ENCODE assay signal across 8 cellular contexts in the genomic region with DNA sequence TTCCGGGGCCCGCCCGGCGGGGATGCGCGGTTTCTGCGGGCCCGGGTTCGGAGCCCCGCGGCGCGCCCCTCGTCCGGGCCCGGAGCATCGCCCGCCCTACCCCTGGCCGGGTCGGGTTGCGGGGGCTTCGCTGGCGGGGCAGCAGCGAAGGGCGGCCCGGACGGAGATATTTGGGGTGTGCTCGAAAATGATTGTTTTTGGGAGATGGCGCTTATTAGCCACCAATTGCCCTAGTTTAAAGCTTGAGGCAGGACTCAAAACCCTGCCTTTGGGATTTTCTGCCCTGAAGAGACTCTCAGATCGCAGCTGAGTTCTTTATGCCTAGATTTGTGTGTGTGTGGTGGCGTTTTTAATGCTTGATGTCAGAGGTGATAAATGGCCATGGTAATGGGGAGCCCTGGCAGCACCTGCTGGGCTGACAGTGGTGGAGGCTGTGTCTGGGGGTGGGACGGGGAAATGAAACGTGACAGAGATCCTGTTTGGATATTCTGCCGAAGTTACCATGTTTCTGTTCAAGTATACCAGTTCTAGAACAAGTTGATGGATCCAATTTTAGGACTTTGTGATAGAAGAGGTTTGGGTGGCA. TPM values are rescaled to one million over a fixed set of nuclear protein-coding genes. Genes with fewer than 3 reads are reported as not detected.
DNase-seq lines count a peak whose midpoint lies in the region; ATAC-seq and TF ChIP-seq lines count a peak whose summit lies in the region.

No MANE protein-coding gene starts in this region.

- CTCF ChIA-PET in activated CD4-positive, alpha-beta memory T cell treated with anti-CD3 and anti-CD28 coated beads for 36 hours (lab: Charles Lee): interaction anchor here (0.5 to 3.2 kb wide), 27 partner anchors 7 to 1912 kb away, joined by 3 to 23 read pairs (median 5); a partner anchor contains a TSS

- no peaks in the 10 kb centered on the region for H3K9me3 Mint-ChIP-seq in activated CD4-positive, alpha-beta memory T cell treated with anti-CD3 and anti-CD28 coated beads for 36 hours

- H3K4me1 Mint-ChIP-seq in activated CD4-positive, alpha-beta memory T cell treated with anti-CD3 and anti-CD28 coated beads for 36 hours (ENCODE audit: low read depth): peaks cover 55% of the 10 kb centered on the region

- peak; percentile 9 for DNase-seq in NCI-H1092 treated with DMSO at 0.1 percent for 48 hours (lab: John Stamatoyannopoulos, UW)
- DNase-seq in NCI-H1092 (lab: John Stamatoyannopoulos, UW): no peak
- DNase-seq in activated CD4-positive, alpha-beta memory T cell treated with anti-CD3 and anti-CD28 coated beads for 36 hours: peak; percentile 57
- DNase-seq in fibroblast of mammary gland (ENCODE audit: low read depth): no peak
- DNase-seq in pons (ENCODE audit: low spot score): peak; percentile 38
- DNase-seq in activated CD4-positive, CD25-positive, alpha-beta regulatory T cell treated with anti-CD3 and anti-CD28 coated beads, Interleukin-2, amount 50 U/mL, for 72 hours: no peak
- DNase-seq in NCI-H524 treated with DMSO at 0.1 percent for 48 hours (lab: John Stamatoyannopoulos, UW): no peak

- H3K36me3 Mint-ChIP-seq in activated CD4-positive, alpha-beta memory T cell treated with anti-CD3 and anti-CD28 coated beads for 36 hours: no peaks in the 10 kb centered on the region

- H3K4me3 ChIP-seq in fibroblast of mammary gland (ENCODE audit: control insufficient read depth, low read depth, low read length): peak overlapping the region; percentile 87

- H3K27ac Mint-ChIP-seq in activated CD4-positive, alpha-beta memory T cell treated with anti-CD3 and anti-CD28 coated beads for 36 hours: peak overlapping the region; percentile 77

- H3K4me3 Mint-ChIP-seq in activated CD4-positive, alpha-beta memory T cell treated with anti-CD3 and anti-CD28 coated beads for 36 hours: peak overlapping the region; percentile 90

- POLR2A ChIA-PET in activated CD4-positive, alpha-beta memory T cell treated with anti-CD3 and anti-CD28 coated beads for 36 hours (lab: Charles Lee): interaction anchor here (1.4 to 2.0 kb wide), 4 partner anchors 20 to 186 kb away, joined by 3 to 7 read pairs (median 6); a partner anchor contains a TSS

- H3K27me3 Mint-ChIP-seq in activated CD4-positive, alpha-beta memory T cell treated with anti-CD3 and anti-CD28 coated beads for 36 hours: peaks cover 3% of the 10 kb centered on the region

- intact Hi-C loops in activated CD4-positive, alpha-beta memory T cell treated with anti-CD3 and anti-CD28 coated beads for 36 hours (cut with micrococcal nuclease): loop anchor here (1.0 kb wide), 2 partner anchors 40 to 186 kb away; a partner anchor contains a TSS

- peak; percentile 17 for ATAC-seq in HG03354 (IDR thresholded peaks at IDR 0.05; ENCODE audit: poor library complexity, severe bottlenecking, unreplicated experiment)

- TF ChIP-seq CTCF in fibroblast of mammary gland (conservative IDR thresholded peaks at IDR 0.05; ENCODE audit: control insufficient read depth, insufficient read depth, low read depth, low read length): no peak

RNA-seq across cellular contexts. Expression of a gene that starts 0.6 kb away (rescaled TPM):
- 1 to 10 TPM; 8.0 to 8.6 TPM for total RNA-seq in activated CD4-positive, alpha-beta memory T cell treated with anti-CD3 and anti-CD28 coated beads for 36 hours

RNA-seq across cellular contexts. Expression of a gene that starts 44.5 kb away (rescaled TPM):
- not detected for total RNA-seq in activated CD4-positive, alpha-beta memory T cell treated with anti-CD3 and anti-CD28 coated beads for 36 hours

RNA-seq across cellular contexts. Expression of a gene that starts 58.8 kb away (rescaled TPM):
- total RNA-seq in activated CD4-positive, alpha-beta memory T cell treated with anti-CD3 and anti-CD28 coated beads for 36 hours: 10 to 100 TPM; 55.6 to 56.3 TPM

Comparison
In these comparisons a context has a peak if more than half of its experiments do, and no peak if none do; other contexts are left out.
1. DNase-seq: peak in NCI-H1092 treated with DMSO at 0.1 percent for 48 hours (single experiment), activated CD4-positive, alpha-beta memory T cell treated with anti-CD3 and anti-CD28 coated beads for 36 hours (single experiment) and pons (single experiment); none in NCI-H1092 (single experiment), fibroblast of mammary gland (single experiment), activated CD4-positive, CD25-positive, alpha-beta regulatory T cell treated with anti-CD3 and anti-CD28 coated beads, Interleukin-2, amount 50 U/mL, for 72 hours (single experiment) and NCI-H524 treated with DMSO at 0.1 percent for 48 hours (single experiment).